In the genomic region with DNA sequence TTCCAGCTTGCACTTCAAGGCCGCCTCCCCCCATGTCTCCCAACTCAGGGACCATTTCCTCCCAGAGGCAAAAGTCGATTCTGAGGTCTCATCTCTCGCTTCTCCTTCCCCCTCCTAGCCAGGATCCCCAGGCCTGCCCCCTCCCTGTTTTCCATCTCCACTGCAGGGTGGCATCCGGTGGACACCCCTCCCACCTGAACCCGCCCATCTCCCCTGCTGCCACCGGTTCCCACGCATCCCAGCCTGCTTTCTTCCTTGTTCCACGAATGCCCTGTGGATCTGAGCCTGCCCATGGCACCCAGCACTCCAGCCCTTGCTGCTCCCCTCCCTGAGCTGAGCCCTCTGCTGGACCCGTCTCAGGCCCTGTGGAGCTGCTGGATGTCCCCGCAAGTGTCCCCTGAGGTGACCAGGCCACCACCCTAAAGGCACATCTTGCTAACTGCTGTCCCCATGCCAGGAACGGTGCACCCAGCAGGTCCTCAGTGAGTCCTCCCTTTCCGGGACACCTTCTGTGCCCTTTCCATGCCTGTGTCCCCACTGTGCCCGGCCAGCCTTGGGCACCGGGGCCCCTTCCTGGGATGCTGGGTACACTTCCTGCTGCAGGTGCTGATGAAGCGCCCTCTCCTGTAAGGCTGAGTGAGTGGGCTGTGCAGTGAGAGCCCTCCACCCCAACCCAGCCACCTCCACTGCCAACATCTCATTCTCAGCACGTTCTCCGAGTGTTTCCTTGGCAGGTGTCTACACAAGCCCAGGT, we compare ENCODE assay signal across 12 cellular contexts. TPM values are rescaled to one million over a fixed set of nuclear protein-coding genes. Genes with fewer than 3 reads are reported as not detected.
A peak's percentile ranks its signal among the peaks of the same experiment; 100 is the strongest.
DNase-seq lines count a peak whose midpoint lies in the region; ATAC-seq, FAIRE-seq and TF ChIP-seq lines count a peak whose summit lies in the region.
"Had no signal": no experiment of that assay in that cellular context is flagged by ENCODE, and none has a peak within 500 bp of the region (broad histone marks: within the 10 kb centered on the region; RNA-seq: fewer than 3 reads in every experiment).

No MANE protein-coding gene starts in this region.

- peaks cover 12% of the 10 kb centered on the region for H3K27me3 Mint-ChIP-seq in activated T-helper 2 cell treated with anti-CD3 and anti-CD28 coated beads, Interferon-gamma antibody, Interleukin-2, Interleukin-4, amounts not matched to agents 10 μg/mL and 5 μg/mL and 100 μg/mL, durations not matched to agents 14 hours and 24 hours and 36 hours (ENCODE audit: low read depth)
- H3K27me3 Mint-ChIP-seq in natural killer cell treated with Interleukin-12 subunit alpha and Interleukin-12 subunit beta and Interleukin-15 and Interleukin-18, amount 100 ng/mL, for 72 hours = peaks cover 10% of the 10 kb centered on the region in 2 donors

- TF ChIP-seq POLR2A in GM12891 (IDR thresholded peaks at IDR 0.05; ENCODE audit: low read depth, low read length) = no peak

- H3K9me3 Mint-ChIP-seq in activated T-helper 2 cell treated with anti-CD3 and anti-CD28 coated beads, Interferon-gamma antibody, Interleukin-2, Interleukin-4, amounts not matched to agents 10 μg/mL and 5 μg/mL and 100 μg/mL, durations not matched to agents 14 hours and 24 hours and 36 hours = no peaks in the 10 kb centered on the region
- no peaks in the 10 kb centered on the region for H3K9me3 Mint-ChIP-seq in natural killer cell treated with Interleukin-12 subunit alpha and Interleukin-12 subunit beta and Interleukin-15 and Interleukin-18, amount 100 ng/mL, for 72 hours

- H3K36me3 Mint-ChIP-seq in activated T-helper 2 cell treated with anti-CD3 and anti-CD28 coated beads, Interferon-gamma antibody, Interleukin-2, Interleukin-4, amounts not matched to agents 10 μg/mL and 5 μg/mL and 100 μg/mL, durations not matched to agents 14 hours and 24 hours and 36 hours (ENCODE audit: low read depth) = no peaks in the 10 kb centered on the region
- no peaks in the 10 kb centered on the region for H3K36me3 Mint-ChIP-seq in natural killer cell treated with Interleukin-12 subunit alpha and Interleukin-12 subunit beta and Interleukin-15 and Interleukin-18, amount 100 ng/mL, for 72 hours

- H3K4me1 Mint-ChIP-seq in activated T-helper 2 cell treated with anti-CD3 and anti-CD28 coated beads, Interferon-gamma antibody, Interleukin-2, Interleukin-4, amounts not matched to agents 10 μg/mL and 5 μg/mL and 100 μg/mL, durations not matched to agents 14 hours and 24 hours and 36 hours (ENCODE audit: low read depth) = peaks cover 6% of the 10 kb centered on the region
- H3K4me1 Mint-ChIP-seq in natural killer cell treated with Interleukin-12 subunit alpha and Interleukin-12 subunit beta and Interleukin-15 and Interleukin-18, amount 100 ng/mL, for 72 hours (ENCODE audit: low read depth in 2 of 2) = peaks cover 0 to 12% of the 10 kb centered on the region in 2 donors

- no peak overlapping the region for H3K4me3 Mint-ChIP-seq in activated T-helper 2 cell treated with anti-CD3 and anti-CD28 coated beads, Interferon-gamma antibody, Interleukin-2, Interleukin-4, amounts not matched to agents 10 μg/mL and 5 μg/mL and 100 μg/mL, durations not matched to agents 14 hours and 24 hours and 36 hours (ENCODE audit: low read depth)
- peak overlapping the region; percentile 53 for H3K4me3 Mint-ChIP-seq in natural killer cell treated with Interleukin-12 subunit alpha and Interleukin-12 subunit beta and Interleukin-15 and Interleukin-18, amount 100 ng/mL, for 72 hours

- DNase-seq in NCI-H748 (lab: John Stamatoyannopoulos, UW; ENCODE audit: unreplicated experiment) (peak; percentile 37), NCI-H748 treated with DMSO at 0.1 percent for 48 hours (lab: John Stamatoyannopoulos, UW) (no peak), GM12891 (ENCODE audit: insufficient read length, low spot score) (peak; percentile 45), H4 (ENCODE audit: low spot score) (no peak), NCI-H128 (lab: John Stamatoyannopoulos, UW; ENCODE audit: unreplicated experiment) (no peak), HCEC 1CT (no peak)
- no peak for DNase-seq in activated T-helper 2 cell treated with anti-CD3 and anti-CD28 coated beads, Interferon-gamma antibody, Interleukin-2, Interleukin-4, amounts not matched to agents 10 μg/mL and 5 μg/mL and 100 μg/mL, durations not matched to agents 14 hours and 24 hours and 36 hours (ENCODE audit: low spot score)
- DNase-seq in natural killer cell treated with Interleukin-12 subunit alpha and Interleukin-12 subunit beta and Interleukin-15 and Interleukin-18, amount 100 ng/mL, for 72 hours (ENCODE audit: low spot score) = peak; percentile 59
- DNase-seq: NCI-H1930; stimulated activated CD4-positive, alpha-beta T cell treated with anti-CD3 and anti-CD28 coated beads, Interleukin-2, amount 100 ng/mL, for 24 hours had no signal

- FAIRE-seq in GM12891 (lab: Jason Lieb, UNC) = no peak

- H3K27ac Mint-ChIP-seq in activated T-helper 2 cell treated with anti-CD3 and anti-CD28 coated beads, Interferon-gamma antibody, Interleukin-2, Interleukin-4, amounts not matched to agents 10 μg/mL and 5 μg/mL and 100 μg/mL, durations not matched to agents 14 hours and 24 hours and 36 hours = peak overlapping the region; percentile 68
- peak overlapping the region in 1 of 2 donors; percentile 32 for H3K27ac Mint-ChIP-seq in natural killer cell treated with Interleukin-12 subunit alpha and Interleukin-12 subunit beta and Interleukin-15 and Interleukin-18, amount 100 ng/mL, for 72 hours

- intact Hi-C loops in activated T-helper 2 cell treated with anti-CD3 and anti-CD28 coated beads, Interferon-gamma antibody, Interleukin-2, Interleukin-4, amounts not matched to agents 10 μg/mL and 5 μg/mL and 100 μg/mL, durations not matched to agents 14 hours and 24 hours and 36 hours (cut with micrococcal nuclease) = no loop called here

- ATAC-seq in natural killer cell treated with Interleukin-12 subunit alpha and Interleukin-12 subunit beta and Interleukin-15 and Interleukin-18, amount 100 ng/mL, for 72 hours = no peak

TF ChIP-seq in GM12891, 5 proteins besides CTCF, POLR2A, EP300 and RAD21:
- TF ChIP-seq PAX5 (IDR thresholded peaks at IDR 0.05; ENCODE audit: insufficient read depth, low read length, severe bottlenecking) (no peak), POU2F2 (IDR thresholded peaks at IDR 0.05; ENCODE audit: low read depth, low read length) (no peak), POLR2AphosphoS5 (IDR thresholded peaks at IDR 0.05; ENCODE audit: low read depth, low read length) (no peak)
TF ChIP-seq in GM12891: peak in this region for 0.

RNA-seq across cellular contexts. Expression of gene IL17REL, which starts 0.9 kb away (rescaled TPM):
- polyA plus RNA-seq in GM12891 (2012; ENCODE audit: low read depth, missing spikeins) = 0.05 TPM
- not detected in 2 replicates for total RNA-seq in activated T-helper 2 cell treated with anti-CD3 and anti-CD28 coated beads, Interferon-gamma antibody, Interleukin-2, Interleukin-4, amounts not matched to agents 10 μg/mL and 5 μg/mL and 100 μg/mL, durations not matched to agents 14 hours and 24 hours and 36 hours
- total RNA-seq in natural killer cell treated with Interleukin-12 subunit alpha and Interleukin-12 subunit beta and Interleukin-15 and Interleukin-18, amount 100 ng/mL, for 72 hours = not detected
- not detected in 2 replicates for total RNA-seq in H4 (2014; rRNA removed; shearing (Covaris generic))
- total RNA-seq: RPMI7951 had no signal
- polyA plus RNA-seq: AG04450 had no signal

RNA-seq across cellular contexts. Expression of gene TTLL8, which starts 46.5 kb away (rescaled TPM):
- 0.04 TPM for polyA plus RNA-seq in GM12891 (2012; ENCODE audit: low read depth, missing spikeins)
- total RNA-seq in activated T-helper 2 cell treated with anti-CD3 and anti-CD28 coated beads, Interferon-gamma antibody, Interleukin-2, Interleukin-4, amounts not matched to agents 10 μg/mL and 5 μg/mL and 100 μg/mL, durations not matched to agents 14 hours and 24 hours and 36 hours = not detected in 2 replicates
- not detected for total RNA-seq in natural killer cell treated with Interleukin-12 subunit alpha and Interleukin-12 subunit beta and Interleukin-15 and Interleukin-18, amount 100 ng/mL, for 72 hours
- total RNA-seq in H4 (2014; rRNA removed; shearing (Covaris generic)) = not detected in 2 replicates
- total RNA-seq: RPMI7951 had no signal
- polyA plus RNA-seq: AG04450 had no signal

RNA-seq across cellular contexts. Expression of gene PIM3, which starts 51.1 kb away (rescaled TPM):
- polyA plus RNA-seq in GM12891 (2012; ENCODE audit: low read depth, missing spikeins) = 34.2 TPM
- total RNA-seq in activated T-helper 2 cell treated with anti-CD3 and anti-CD28 coated beads, Interferon-gamma antibody, Interleukin-2, Interleukin-4, amounts not matched to agents 10 μg/mL and 5 μg/mL and 100 μg/mL, durations not matched to agents 14 hours and 24 hours and 36 hours = 215 TPM in 2 replicates
- total RNA-seq in natural killer cell treated with Interleukin-12 subunit alpha and Interleukin-12 subunit beta and Interleukin-15 and Interleukin-18, amount 100 ng/mL, for 72 hours = 100 to 1,000 TPM in 1 of 2 donors, 10 to 100 TPM in 1; 78.5 to 115 TPM
- 18.6 and 30.3 TPM in 2 replicates for total RNA-seq in H4 (2014; rRNA removed; shearing (Covaris generic))

Comparison
In these comparisons a context has a peak if more than half of its experiments do, and no peak if none do; other contexts are left out.
1. DNase-seq: peak in NCI-H748 (single experiment), GM12891 (single experiment) and natural killer cell treated with Interleukin-12 subunit alpha and Interleukin-12 subunit beta and Interleukin-15 and Interleukin-18, amount 100 ng/mL, for 72 hours (single experiment); none in NCI-H748 treated with DMSO at 0.1 percent for 48 hours (single experiment), activated T-helper 2 cell treated with anti-CD3 and anti-CD28 coated beads, Interferon-gamma antibody, Interleukin-2, Interleukin-4, amounts not matched to agents 10 μg/mL and 5 μg/mL and 100 μg/mL, durations not matched to agents 14 hours and 24 hours and 36 hours (single experiment), H4 (single experiment), NCI-H128 (single experiment) and HCEC 1CT (single experiment).